1 cellular context compared by ENCODE assay signal in the genomic region with DNA sequence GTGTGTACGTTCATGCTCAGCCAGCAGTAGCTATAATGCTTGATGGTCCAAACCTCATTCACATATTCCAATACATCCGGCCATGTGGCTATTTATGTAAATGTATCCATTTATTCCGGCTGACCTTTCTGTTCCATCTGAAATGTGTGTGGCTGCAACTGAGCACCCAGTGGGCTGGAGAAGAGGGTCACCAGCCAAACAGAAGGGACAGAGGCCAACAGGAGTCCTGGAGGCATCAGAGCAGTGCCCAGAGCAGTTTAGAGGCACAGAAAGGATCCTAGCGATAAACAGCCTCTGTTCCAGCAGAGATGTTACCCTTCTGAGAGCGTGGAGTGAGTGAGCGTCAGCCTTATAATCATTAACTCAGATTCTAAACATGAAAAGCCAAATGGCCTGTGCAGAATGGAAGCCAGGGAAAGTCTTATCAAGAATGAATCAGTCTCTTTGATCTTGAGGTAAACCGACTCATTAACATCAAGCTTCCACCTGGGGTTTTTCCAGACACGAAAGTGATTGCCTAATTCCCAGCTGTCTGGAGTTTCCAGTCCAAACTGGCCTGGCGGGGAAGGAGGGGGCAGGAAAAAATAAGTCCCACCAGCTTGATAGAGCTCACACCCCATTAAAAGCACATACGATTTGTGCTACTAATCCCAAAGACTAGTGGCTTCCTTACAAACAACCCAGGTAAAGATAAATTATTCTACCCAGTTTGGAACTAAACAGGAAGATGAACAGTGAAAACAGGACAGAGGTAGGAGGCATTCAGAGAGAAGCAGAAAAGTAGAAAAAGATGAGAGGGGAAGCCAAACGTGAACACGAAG.
TF ChIP-seq lines count a peak whose summit lies in the region.

No MANE protein-coding gene starts in this region.

TF ChIP-seq in HepG2, 621 proteins besides CTCF, POLR2A, EP300 and RAD21 (continued from another document and continues in another):
- TF ChIP-seq, protein P1, sequence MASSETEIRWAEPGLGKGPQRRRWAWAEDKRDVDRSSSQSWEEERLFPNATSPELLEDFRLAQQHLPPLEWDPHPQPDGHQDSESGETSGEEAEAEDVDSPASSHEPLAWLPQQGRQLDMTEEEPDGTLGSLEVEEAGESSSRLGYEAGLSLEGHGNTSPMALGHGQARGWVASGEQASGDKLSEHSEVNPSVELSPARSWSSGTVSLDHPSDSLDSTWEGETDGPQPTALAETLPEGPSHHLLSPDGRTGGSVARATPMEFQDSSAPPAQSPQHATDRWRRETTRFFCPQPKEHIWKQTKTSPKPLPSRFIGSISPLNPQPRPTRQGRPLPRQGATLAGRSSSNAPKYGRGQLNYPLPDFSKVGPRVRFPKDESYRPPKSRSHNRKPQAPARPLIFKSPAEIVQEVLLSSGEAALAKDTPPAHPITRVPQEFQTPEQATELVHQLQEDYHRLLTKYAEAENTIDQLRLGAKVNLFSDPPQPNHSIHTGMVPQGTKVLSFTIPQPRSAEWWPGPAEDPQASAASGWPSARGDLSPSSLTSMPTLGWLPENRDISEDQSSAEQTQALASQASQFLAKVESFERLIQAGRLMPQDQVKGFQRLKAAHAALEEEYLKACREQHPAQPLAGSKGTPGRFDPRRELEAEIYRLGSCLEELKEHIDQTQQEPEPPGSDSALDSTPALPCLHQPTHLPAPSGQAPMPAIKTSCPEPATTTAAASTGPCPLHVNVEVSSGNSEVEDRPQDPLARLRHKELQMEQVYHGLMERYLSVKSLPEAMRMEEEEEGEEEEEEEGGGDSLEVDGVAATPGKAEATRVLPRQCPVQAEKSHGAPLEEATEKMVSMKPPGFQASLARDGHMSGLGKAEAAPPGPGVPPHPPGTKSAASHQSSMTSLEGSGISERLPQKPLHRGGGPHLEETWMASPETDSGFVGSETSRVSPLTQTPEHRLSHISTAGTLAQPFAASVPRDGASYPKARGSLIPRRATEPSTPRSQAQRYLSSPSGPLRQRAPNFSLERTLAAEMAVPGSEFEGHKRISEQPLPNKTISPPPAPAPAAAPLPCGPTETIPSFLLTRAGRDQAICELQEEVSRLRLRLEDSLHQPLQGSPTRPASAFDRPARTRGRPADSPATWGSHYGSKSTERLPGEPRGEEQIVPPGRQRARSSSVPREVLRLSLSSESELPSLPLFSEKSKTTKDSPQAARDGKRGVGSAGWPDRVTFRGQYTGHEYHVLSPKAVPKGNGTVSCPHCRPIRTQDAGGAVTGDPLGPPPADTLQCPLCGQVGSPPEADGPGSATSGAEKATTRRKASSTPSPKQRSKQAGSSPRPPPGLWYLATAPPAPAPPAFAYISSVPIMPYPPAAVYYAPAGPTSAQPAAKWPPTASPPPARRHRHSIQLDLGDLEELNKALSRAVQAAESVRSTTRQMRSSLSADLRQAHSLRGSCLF (CRISPR knock-in tag; IDR thresholded peaks at IDR 0.05; ENCODE audit: borderline replicate concordance) = no peak
- TF ChIP-seq MEF2D (CRISPR knock-in tag; IDR thresholded peaks at IDR 0.05) = peak; percentile 87
- TF ChIP-seq MIXL1 (CRISPR knock-in tag; IDR thresholded peaks at IDR 0.05) = peak; percentile 99
- TF ChIP-seq PATZ1 (CRISPR knock-in tag; IDR thresholded peaks at IDR 0.05) = peak; percentile 96
- no peak for TF ChIP-seq PRPF4 (IDR thresholded peaks at IDR 0.05; ENCODE audit: low read depth, low read length, poor library complexity, severe bottlenecking)
- TF ChIP-seq, protein P2, sequence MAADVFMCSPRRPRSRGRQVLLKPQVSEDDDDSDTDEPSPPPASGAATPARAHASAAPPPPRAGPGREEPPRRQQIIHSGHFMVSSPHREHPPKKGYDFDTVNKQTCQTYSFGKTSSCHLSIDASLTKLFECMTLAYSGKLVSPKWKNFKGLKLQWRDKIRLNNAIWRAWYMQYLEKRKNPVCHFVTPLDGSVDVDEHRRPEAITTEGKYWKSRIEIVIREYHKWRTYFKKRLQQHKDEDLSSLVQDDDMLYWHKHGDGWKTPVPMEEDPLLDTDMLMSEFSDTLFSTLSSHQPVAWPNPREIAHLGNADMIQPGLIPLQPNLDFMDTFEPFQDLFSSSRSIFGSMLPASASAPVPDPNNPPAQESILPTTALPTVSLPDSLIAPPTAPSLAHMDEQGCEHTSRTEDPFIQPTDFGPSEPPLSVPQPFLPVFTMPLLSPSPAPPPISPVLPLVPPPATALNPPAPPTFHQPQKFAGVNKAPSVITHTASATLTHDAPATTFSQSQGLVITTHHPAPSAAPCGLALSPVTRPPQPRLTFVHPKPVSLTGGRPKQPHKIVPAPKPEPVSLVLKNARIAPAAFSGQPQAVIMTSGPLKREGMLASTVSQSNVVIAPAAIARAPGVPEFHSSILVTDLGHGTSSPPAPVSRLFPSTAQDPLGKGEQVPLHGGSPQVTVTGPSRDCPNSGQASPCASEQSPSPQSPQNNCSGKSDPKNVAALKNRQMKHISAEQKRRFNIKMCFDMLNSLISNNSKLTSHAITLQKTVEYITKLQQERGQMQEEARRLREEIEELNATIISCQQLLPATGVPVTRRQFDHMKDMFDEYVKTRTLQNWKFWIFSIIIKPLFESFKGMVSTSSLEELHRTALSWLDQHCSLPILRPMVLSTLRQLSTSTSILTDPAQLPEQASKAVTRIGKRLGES (CRISPR knock-in tag; IDR thresholded peaks at IDR 0.05; ENCODE audit: borderline replicate concordance) = no peak
- TF ChIP-seq, protein P3, sequence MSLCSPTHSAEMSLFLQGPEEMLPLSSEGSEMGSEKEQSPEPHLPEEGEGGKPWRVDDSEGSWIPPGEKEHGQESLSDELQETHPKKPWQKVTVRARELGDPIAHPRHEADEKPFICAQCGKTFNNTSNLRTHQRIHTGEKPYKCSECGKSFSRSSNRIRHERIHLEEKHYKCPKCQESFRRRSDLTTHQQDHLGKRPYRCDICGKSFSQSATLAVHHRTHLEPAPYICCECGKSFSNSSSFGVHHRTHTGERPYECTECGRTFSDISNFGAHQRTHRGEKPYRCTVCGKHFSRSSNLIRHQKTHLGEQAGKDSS (CRISPR knock-in tag; IDR thresholded peaks at IDR 0.05; ENCODE audit: borderline replicate concordance, low read depth) = 0 out of 2 replicates have a peak, but pooled peaks have one; percentile 48
- TF ChIP-seq ZNF7 (CRISPR knock-in tag; IDR thresholded peaks at IDR 0.05) = no peak
- no peak for TF ChIP-seq ZNF766 (CRISPR knock-in tag; IDR thresholded peaks at IDR 0.05; ENCODE audit: borderline replicate concordance)
- no peak for TF ChIP-seq AGO1 (IDR thresholded peaks at IDR 0.05; ENCODE audit: low read depth, low read length, poor library complexity, severe bottlenecking)
- TF ChIP-seq, protein P4, sequence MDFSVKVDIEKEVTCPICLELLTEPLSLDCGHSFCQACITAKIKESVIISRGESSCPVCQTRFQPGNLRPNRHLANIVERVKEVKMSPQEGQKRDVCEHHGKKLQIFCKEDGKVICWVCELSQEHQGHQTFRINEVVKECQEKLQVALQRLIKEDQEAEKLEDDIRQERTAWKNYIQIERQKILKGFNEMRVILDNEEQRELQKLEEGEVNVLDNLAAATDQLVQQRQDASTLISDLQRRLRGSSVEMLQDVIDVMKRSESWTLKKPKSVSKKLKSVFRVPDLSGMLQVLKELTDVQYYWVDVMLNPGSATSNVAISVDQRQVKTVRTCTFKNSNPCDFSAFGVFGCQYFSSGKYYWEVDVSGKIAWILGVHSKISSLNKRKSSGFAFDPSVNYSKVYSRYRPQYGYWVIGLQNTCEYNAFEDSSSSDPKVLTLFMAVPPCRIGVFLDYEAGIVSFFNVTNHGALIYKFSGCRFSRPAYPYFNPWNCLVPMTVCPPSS (IDR thresholded peaks at IDR 0.05) = no peak
- TF ChIP-seq FOSL1 (CRISPR knock-in tag; IDR thresholded peaks at IDR 0.05; ENCODE audit: borderline replicate concordance) = peak; percentile 56; the same call in 1 of the 2 replicates
- TF ChIP-seq HOXA5 (CRISPR knock-in tag; IDR thresholded peaks at IDR 0.05) = peak; percentile 79; the same call in 1 of the 2 replicates
- no peak for TF ChIP-seq MTF2 (CRISPR knock-in tag; IDR thresholded peaks at IDR 0.05; ENCODE audit: borderline replicate concordance)
- TF ChIP-seq, protein P5, sequence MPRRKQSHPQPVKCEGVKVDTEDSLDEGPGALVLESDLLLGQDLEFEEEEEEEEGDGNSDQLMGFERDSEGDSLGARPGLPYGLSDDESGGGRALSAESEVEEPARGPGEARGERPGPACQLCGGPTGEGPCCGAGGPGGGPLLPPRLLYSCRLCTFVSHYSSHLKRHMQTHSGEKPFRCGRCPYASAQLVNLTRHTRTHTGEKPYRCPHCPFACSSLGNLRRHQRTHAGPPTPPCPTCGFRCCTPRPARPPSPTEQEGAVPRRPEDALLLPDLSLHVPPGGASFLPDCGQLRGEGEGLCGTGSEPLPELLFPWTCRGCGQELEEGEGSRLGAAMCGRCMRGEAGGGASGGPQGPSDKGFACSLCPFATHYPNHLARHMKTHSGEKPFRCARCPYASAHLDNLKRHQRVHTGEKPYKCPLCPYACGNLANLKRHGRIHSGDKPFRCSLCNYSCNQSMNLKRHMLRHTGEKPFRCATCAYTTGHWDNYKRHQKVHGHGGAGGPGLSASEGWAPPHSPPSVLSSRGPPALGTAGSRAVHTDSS (CRISPR knock-in tag; conservative IDR thresholded peaks at IDR 0.05) = no peak
- no peak for TF ChIP-seq MZF1 (CRISPR knock-in tag; IDR thresholded peaks at IDR 0.05; ENCODE audit: borderline replicate concordance)
- TF ChIP-seq ZNF343 (CRISPR knock-in tag; IDR thresholded peaks at IDR 0.05) = peak; percentile 63; the same call in 1 of the 2 replicates
- TF ChIP-seq KAT8 (CRISPR knock-in tag; IDR thresholded peaks at IDR 0.05) = peak; percentile 83
- TF ChIP-seq ZUFSP (CRISPR knock-in tag; IDR thresholded peaks at IDR 0.05; ENCODE audit: borderline replicate concordance) = no peak
- TF ChIP-seq ZMYM2 (CRISPR knock-in tag; IDR thresholded peaks at IDR 0.05) = peak; percentile 91
- peak; percentile 30; the same call in 1 of the 2 replicates for TF ChIP-seq ZNF441 (CRISPR knock-in tag; IDR thresholded peaks at IDR 0.05; ENCODE audit: borderline replicate concordance)
- no peak for TF ChIP-seq ZNF75D (CRISPR knock-in tag; IDR thresholded peaks at IDR 0.05; ENCODE audit: borderline replicate concordance)
- TF ChIP-seq GTF2F1 (IDR thresholded peaks at IDR 0.05; ENCODE audit: low read length) = no peak
- TF ChIP-seq TAF15 (IDR thresholded peaks at IDR 0.05; ENCODE audit: low read depth, low read length, poor library complexity, severe bottlenecking) = no peak
- no peak for TF ChIP-seq HMGA1 (CRISPR knock-in tag; conservative IDR thresholded peaks at IDR 0.05)
- no peak for TF ChIP-seq ZFAT (CRISPR knock-in tag; conservative IDR thresholded peaks at IDR 0.05)
- TF ChIP-seq CC2D1A (CRISPR knock-in tag; IDR thresholded peaks at IDR 0.05) = no peak
- no peak for TF ChIP-seq MTERF4 (CRISPR knock-in tag; IDR thresholded peaks at IDR 0.05)
- peak; percentile 77 for TF ChIP-seq RCOR2 (CRISPR knock-in tag; IDR thresholded peaks at IDR 0.05)
- TF ChIP-seq, protein P6, sequence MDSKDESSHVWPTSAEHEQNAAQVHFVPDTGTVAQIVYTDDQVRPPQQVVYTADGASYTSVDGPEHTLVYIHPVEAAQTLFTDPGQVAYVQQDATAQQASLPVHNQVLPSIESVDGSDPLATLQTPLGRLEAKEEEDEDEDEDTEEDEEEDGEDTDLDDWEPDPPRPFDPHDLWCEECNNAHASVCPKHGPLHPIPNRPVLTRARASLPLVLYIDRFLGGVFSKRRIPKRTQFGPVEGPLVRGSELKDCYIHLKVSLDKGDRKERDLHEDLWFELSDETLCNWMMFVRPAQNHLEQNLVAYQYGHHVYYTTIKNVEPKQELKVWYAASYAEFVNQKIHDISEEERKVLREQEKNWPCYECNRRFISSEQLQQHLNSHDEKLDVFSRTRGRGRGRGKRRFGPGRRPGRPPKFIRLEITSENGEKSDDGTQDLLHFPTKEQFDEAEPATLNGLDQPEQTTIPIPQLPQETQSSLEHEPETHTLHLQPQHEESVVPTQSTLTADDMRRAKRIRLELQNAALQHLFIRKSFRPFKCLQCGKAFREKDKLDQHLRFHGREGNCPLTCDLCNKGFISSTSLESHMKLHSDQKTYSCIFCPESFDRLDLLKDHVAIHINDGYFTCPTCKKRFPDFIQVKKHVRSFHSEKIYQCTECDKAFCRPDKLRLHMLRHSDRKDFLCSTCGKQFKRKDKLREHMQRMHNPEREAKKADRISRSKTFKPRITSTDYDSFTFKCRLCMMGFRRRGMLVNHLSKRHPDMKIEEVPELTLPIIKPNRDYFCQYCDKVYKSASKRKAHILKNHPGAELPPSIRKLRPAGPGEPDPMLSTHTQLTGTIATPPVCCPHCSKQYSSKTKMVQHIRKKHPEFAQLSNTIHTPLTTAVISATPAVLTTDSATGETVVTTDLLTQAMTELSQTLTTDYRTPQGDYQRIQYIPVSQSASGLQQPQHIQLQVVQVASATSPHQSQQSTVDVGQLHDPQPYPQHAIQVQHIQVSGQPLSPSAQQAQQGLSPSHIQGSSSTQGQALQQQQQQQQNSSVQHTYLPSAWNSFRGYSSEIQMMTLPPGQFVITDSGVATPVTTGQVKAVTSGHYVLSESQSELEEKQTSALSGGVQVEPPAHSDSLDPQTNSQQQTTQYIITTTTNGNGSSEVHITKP (CRISPR knock-in tag; IDR thresholded peaks at IDR 0.05; ENCODE audit: low read depth) = peak; percentile 34; the same call in 1 of the 2 replicates
- TF ChIP-seq ZNF24 (IDR thresholded peaks at IDR 0.05) = 0 out of 2 replicates have a peak, but pooled peaks have one; percentile 55
- TF ChIP-seq ZMAT3 (CRISPR knock-in tag; conservative IDR thresholded peaks at IDR 0.05) = no peak
- peak; percentile 53; the same call in 1 of the 2 replicates for TF ChIP-seq ARNTL (CRISPR knock-in tag; IDR thresholded peaks at IDR 0.05)
